ENCODE assay signal across 19 cellular contexts in genomic region chr20:57843941-57844625, GRCh38.
"Had no signal": no experiment of that assay in that cellular context is flagged by ENCODE, and none has a peak within 500 bp of the region (broad histone marks: within the 10 kb centered on the region; RNA-seq: fewer than 3 reads in every experiment).

No MANE protein-coding gene starts in this region.

- H3K27ac Mint-ChIP-seq: activated CD8-positive, alpha-beta T cell treated with anti-CD3 and anti-CD28 coated beads, Interleukin-2, amount 10 ng/mL, durations not matched to agents 7 days and 5 days; activated naive CD8-positive, alpha-beta T cell treated with anti-CD3 and anti-CD28 coated beads, Interleukin-2, amount 50 U/mL, for 24 hours; activated T-cell treated with anti-CD3 and anti-CD28 coated beads, Interleukin-2, amount 50 U/mL, for 72 hours; nephron progenitor cell; stimulated activated naive CD8-positive, alpha-beta T cell treated with anti-CD3 and anti-CD28 coated beads, Interleukin-15, Interleukin-2, amounts not matched to agents 100 ng/mL and 50 ng/mL, for 24 hours had no signal

- H3K4me3 Mint-ChIP-seq: activated CD8-positive, alpha-beta T cell treated with anti-CD3 and anti-CD28 coated beads, Interleukin-2, amount 10 ng/mL, durations not matched to agents 7 days and 5 days; activated naive CD8-positive, alpha-beta T cell treated with anti-CD3 and anti-CD28 coated beads, Interleukin-2, amount 50 U/mL, for 24 hours; activated T-cell treated with anti-CD3 and anti-CD28 coated beads, Interleukin-2, amount 50 U/mL, for 72 hours; nephron progenitor cell; stimulated activated naive CD8-positive, alpha-beta T cell treated with anti-CD3 and anti-CD28 coated beads, Interleukin-15, Interleukin-2, amounts not matched to agents 100 ng/mL and 50 ng/mL, for 24 hours had no signal

- H3K27me3 Mint-ChIP-seq: activated naive CD8-positive, alpha-beta T cell treated with anti-CD3 and anti-CD28 coated beads, Interleukin-2, amount 50 U/mL, for 24 hours had no signal

- DNase-seq: activated CD4-positive, alpha-beta T cell treated with anti-CD3 and anti-CD28 coated beads for 1 hour; activated CD4-positive, alpha-beta T cell treated with anti-CD3 and anti-CD28 coated beads, Interleukin-2, amount 50 U/mL, for 1 hour; activated CD8-positive, alpha-beta T cell treated with anti-CD3 and anti-CD28 coated beads, Interleukin-2, amount 10 ng/mL, durations not matched to agents 7 days and 5 days; activated effector memory CD4-positive, alpha-beta T cell treated with anti-CD3 and anti-CD28 coated beads, Interleukin-2, amount 50 U/mL, for 16 hours; activated naive CD4-positive, alpha-beta T cell treated with anti-CD3 and anti-CD28 coated beads, Interleukin-2, amount 50 U/mL, for 16 hours; activated naive CD8-positive, alpha-beta T cell treated with anti-CD3 and anti-CD28 coated beads, Interleukin-2, amount 50 U/mL, for 24 hours; activated T-cell treated with anti-CD3 and anti-CD28 coated beads, Interleukin-2, amount 50 U/mL, for 72 hours; effector CD8-positive, alpha-beta T cell; glutamatergic neuron; hypothalamus; midbrain; nephron progenitor cell; sigmoid colon; stimulated activated CD4-positive, alpha-beta T cell treated with anti-CD3 and anti-CD28 coated beads, Interleukin-2, amount 100 ng/mL, for 48 hours; substantia nigra; T-helper 9 cell; tibial artery had no signal

- H3K9me3 Mint-ChIP-seq: activated naive CD8-positive, alpha-beta T cell treated with anti-CD3 and anti-CD28 coated beads, Interleukin-2, amount 50 U/mL, for 24 hours; activated T-cell treated with anti-CD3 and anti-CD28 coated beads, Interleukin-2, amount 50 U/mL, for 72 hours; stimulated activated naive CD8-positive, alpha-beta T cell treated with anti-CD3 and anti-CD28 coated beads, Interleukin-15, Interleukin-2, amounts not matched to agents 100 ng/mL and 50 ng/mL, for 24 hours had no signal

- H3K4me1 Mint-ChIP-seq: activated naive CD8-positive, alpha-beta T cell treated with anti-CD3 and anti-CD28 coated beads, Interleukin-2, amount 50 U/mL, for 24 hours had no signal

- ATAC-seq: activated CD8-positive, alpha-beta T cell treated with anti-CD3 and anti-CD28 coated beads, Interleukin-2, amount 10 ng/mL, durations not matched to agents 7 days and 5 days; activated T-cell treated with anti-CD3 and anti-CD28 coated beads, Interleukin-2, amount 50 U/mL, for 72 hours; esophagus mucosa had no signal
